ENCODE assay signal across 10 cellular contexts in the genomic region with DNA sequence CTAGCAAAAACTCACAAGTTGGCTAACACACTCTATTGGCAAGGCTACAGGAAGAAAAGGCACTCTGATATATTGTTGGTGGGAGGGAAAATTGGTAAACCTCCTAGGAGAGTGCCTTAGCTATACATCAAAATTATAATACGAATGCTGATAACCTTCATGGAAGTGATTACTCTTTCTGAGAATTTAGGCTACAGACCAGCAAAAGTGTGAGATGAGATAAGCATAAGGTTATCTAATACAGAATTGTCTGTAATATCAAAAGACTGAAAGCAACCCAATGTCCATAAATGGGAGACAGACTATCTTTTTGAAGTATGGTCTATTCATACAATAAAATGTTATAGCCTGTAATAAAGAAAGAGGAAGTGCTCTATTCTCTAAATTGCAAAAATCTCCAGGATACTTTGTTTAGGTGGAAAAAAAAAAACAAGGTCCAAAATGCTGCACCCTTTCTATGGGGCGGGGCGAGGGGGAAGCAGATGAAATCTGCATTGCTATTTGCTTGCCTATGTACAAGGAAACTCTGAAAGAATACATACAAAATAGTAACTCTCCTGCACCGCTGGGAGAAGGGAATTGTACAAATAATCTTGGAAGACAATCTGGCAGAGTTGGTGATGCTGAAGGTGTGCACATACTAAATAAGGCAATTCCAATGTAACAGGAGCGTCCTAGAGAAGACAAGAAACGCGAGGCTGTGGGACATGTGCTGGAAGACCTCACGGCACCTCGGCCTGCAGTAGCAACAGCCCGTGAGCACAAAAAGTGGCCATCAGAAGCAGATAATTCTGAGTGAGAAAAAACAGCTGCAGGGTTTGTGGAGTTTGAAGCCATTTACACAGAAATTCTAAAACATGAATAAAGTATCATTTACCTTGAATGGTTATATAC.
DNase-seq lines count a peak whose midpoint lies in the region; ATAC-seq and TF ChIP-seq lines count a peak whose summit lies in the region.
"Had no signal": no experiment of that assay in that cellular context is flagged by ENCODE, and none has a peak within 500 bp of the region (broad histone marks: within the 10 kb centered on the region; RNA-seq: fewer than 3 reads in every experiment).

No MANE protein-coding gene starts in this region.

- no peaks in the 10 kb centered on the region for H3K27me3 ChIP-seq in heart left ventricle
- no peaks in the 10 kb centered on the region for H3K27me3 ChIP-seq in thoracic aorta (replicated peaks; ENCODE audit: insufficient read depth)

- POLR2A ChIA-PET in activated CD4-positive, alpha-beta memory T cell treated with anti-CD3 and anti-CD28 coated beads for 36 hours (lab: Charles Lee) = interaction anchor here (1.2 kb wide), 1 partner anchor 13 kb away, joined by 3 read pairs; no protein-coding TSS in a partner anchor

- 74 to 80% (median 77%) methylated on average over 10 of the region's 10 CpGs for WGBS in heart left ventricle, 4 donors

- peaks cover 72% of the 10 kb centered on the region for H3K4me1 Mint-ChIP-seq in activated CD4-positive, alpha-beta memory T cell treated with anti-CD3 and anti-CD28 coated beads for 36 hours (ENCODE audit: low read depth)

- H3K36me3 ChIP-seq in heart left ventricle (peaks cover 0 to 6% (median 0%) of the 10 kb centered on the region in 9 donors), thoracic aorta (peaks cover 4% of the 10 kb centered on the region)

- ATAC-seq in heart left ventricle (no peak), Right ventricle myocardium superior (ENCODE audit: poor library complexity) (no peak), left colon (peak; percentile 83), thoracic aorta (ENCODE audit: insufficient number of reproducible peaks, low FRiP score, low read depth) (no peak)

- DNase-seq in heart left ventricle (no peak), Right ventricle myocardium superior (no peak), left colon (peak in 1 of 2 donors; percentile 55), thoracic aorta (ENCODE audit: low spot score) (no peak), NCI-H1694 treated with DMSO at 0.1 percent for 48 hours (lab: John Stamatoyannopoulos, UW) (no peak), NCI-H526 (lab: John Stamatoyannopoulos, UW) (no peak), medulla oblongata (ENCODE audit: extremely low spot score) (no peak)
- no peak for DNase-seq in activated CD4-positive, alpha-beta memory T cell treated with anti-CD3 and anti-CD28 coated beads for 36 hours
- DNase-seq: activated CD4-positive, alpha-beta T cell treated with anti-CD3 and anti-CD28 coated beads for 1 hour; stimulated activated CD4-positive, alpha-beta T cell treated with anti-CD3 and anti-CD28 coated beads, Interleukin-4, amount 100 ng/mL, for 1 hour had no signal

- H3K4me3 ChIP-seq in heart left ventricle = no peak overlapping the region
- no peak overlapping the region for H3K4me3 ChIP-seq in thoracic aorta

- TF ChIP-seq CTCF in heart left ventricle (IDR thresholded peaks at IDR 0.05) = no peak
- no peak for TF ChIP-seq CTCF in thoracic aorta (IDR thresholded peaks at IDR 0.05)

- H3K27ac ChIP-seq in heart left ventricle (peak overlapping the region in 10 of 12 donors; percentile 11 to 96 (median 82)), thoracic aorta (peak overlapping the region; percentile 64 to 73)

- H3K36me3 Mint-ChIP-seq in activated CD4-positive, alpha-beta memory T cell treated with anti-CD3 and anti-CD28 coated beads for 36 hours = peaks cover 76% of the 10 kb centered on the region

- peaks cover 16% of the 10 kb centered on the region for H3K9me3 Mint-ChIP-seq in activated CD4-positive, alpha-beta memory T cell treated with anti-CD3 and anti-CD28 coated beads for 36 hours

- TF ChIP-seq POLR2A in heart left ventricle (IDR thresholded peaks at IDR 0.05) = no peak

- H3K9me3 ChIP-seq in heart left ventricle (peaks cover 0 to 2% (median 0%) of the 10 kb centered on the region in 12 donors), thoracic aorta (no peaks in the 10 kb centered on the region)

- no peak overlapping the region for H3K4me3 Mint-ChIP-seq in activated CD4-positive, alpha-beta memory T cell treated with anti-CD3 and anti-CD28 coated beads for 36 hours

- H3K27ac Mint-ChIP-seq in activated CD4-positive, alpha-beta memory T cell treated with anti-CD3 and anti-CD28 coated beads for 36 hours = peak overlapping the region; percentile 90

- no peaks in the 10 kb centered on the region for H3K27me3 Mint-ChIP-seq in activated CD4-positive, alpha-beta memory T cell treated with anti-CD3 and anti-CD28 coated beads for 36 hours

- intact Hi-C loops in heart left ventricle (cut with DNase I) = loop anchor here in 1 of 10 donors (2.0 kb wide), 1 partner anchor 23 kb away; no protein-coding TSS in a partner anchor
- intact Hi-C loops in Right ventricle myocardium superior (cut with DNase I) = no loop called here
- intact Hi-C loops in activated CD4-positive, alpha-beta memory T cell treated with anti-CD3 and anti-CD28 coated beads for 36 hours (cut with micrococcal nuclease) = loop anchor here (2.0 to 5.0 kb wide), 4 partner anchors 17 to 612 kb away; partner anchors contain the start of genes ACOX3 and TRMT44
- intact Hi-C loops in left colon (cut with DNase I, micrococcal nuclease) = loop anchor here in 1 of 2 donors (10.0 kb wide), 1 partner anchor 45 kb away; no protein-coding TSS in a partner anchor

- CTCF ChIA-PET in activated CD4-positive, alpha-beta memory T cell treated with anti-CD3 and anti-CD28 coated beads for 36 hours (lab: Charles Lee) = interaction anchor here (1.4 to 2.5 kb wide), 4 partner anchors 14 to 108 kb away, joined by 3 to 8 read pairs (median 5); no protein-coding TSS in a partner anchor

- peaks cover 0 to 50% (median 36%) of the 10 kb centered on the region in 12 donors for H3K4me1 ChIP-seq in heart left ventricle
- peaks cover 21 to 42% of the 10 kb centered on the region in 2 donors for H3K4me1 ChIP-seq in thoracic aorta (ENCODE audit: control insufficient read depth in 1 of 2, low read depth in 2 of 2)
